ENCODE assay signal across 8 cellular contexts in genomic region chr9:81687521-81688261, GRCh38. TPM values are rescaled to one million over a fixed set of nuclear protein-coding genes. Genes with fewer than 3 reads are reported as not detected.
DNase-seq lines count a peak whose midpoint lies in the region; ATAC-seq and TF ChIP-seq lines count a peak whose summit lies in the region.

No MANE protein-coding gene starts in this region.

- TF ChIP-seq EP300 in stomach (IDR thresholded peaks at IDR 0.05): no peak

- no peaks in the 10 kb centered on the region for H3K27me3 ChIP-seq in CD8-positive, alpha-beta T cell (ENCODE audit: insufficient read depth, low read length)
- H3K27me3 ChIP-seq in breast epithelium: no peaks in the 10 kb centered on the region
- peaks cover 0 to 9% (median 0%) of the 10 kb centered on the region in 3 donors for H3K27me3 ChIP-seq in stomach

- H3K4me1 Mint-ChIP-seq in CD8-positive, alpha-beta T cell (ENCODE audit: low read depth): peaks cover 16% of the 10 kb centered on the region

- DNase-seq in CD8-positive, alpha-beta T cell: no peak
- no peak for DNase-seq in Jurkat, Clone E6-1 (ENCODE audit: low read depth, low spot score)
- DNase-seq in breast epithelium (ENCODE audit: low spot score in 2 of 2) (peak; percentile 42 to 56), kidney tubule cell (ENCODE audit: low spot score) (peak; percentile 41), stomach (peak; percentile 55), HEK293T (ENCODE audit: extremely low spot score) (no peak)

- peak overlapping the region; percentile 41 for H3K27ac Mint-ChIP-seq in CD8-positive, alpha-beta T cell

- H3K4me3 Mint-ChIP-seq in CD8-positive, alpha-beta T cell: no peak overlapping the region

- TF ChIP-seq CTCF in CD8-positive, alpha-beta T cell (IDR thresholded peaks at IDR 0.05): no peak
- TF ChIP-seq CTCF in breast epithelium (IDR thresholded peaks at IDR 0.05): no peak
- no peak for TF ChIP-seq CTCF in stomach (IDR thresholded peaks at IDR 0.05)

- no peaks in the 10 kb centered on the region for H3K9me3 Mint-ChIP-seq in CD8-positive, alpha-beta T cell

- CTCF ChIA-PET in CD8-positive, alpha-beta T cell (lab: Charles Lee): no interaction called here
- CTCF ChIA-PET in HEK293T (lab: Yijun Ruan, JAX): interaction anchor here (0.6 kb wide), 1 partner anchor 35 kb away, joined by 6 read pairs; no protein-coding TSS in a partner anchor

- no peak for TF ChIP-seq POLR2A in breast epithelium (IDR thresholded peaks at IDR 0.05)
- no peak for TF ChIP-seq POLR2A in stomach (IDR thresholded peaks at IDR 0.05)

- H3K27me3 Mint-ChIP-seq in CD8-positive, alpha-beta T cell (ENCODE audit: low read depth): peaks cover 2% of the 10 kb centered on the region

- WGBS in stomach, 5 donors: 0 to 1% (median 1%) methylated on average over 32 to 51 of the region's 51 CpGs

- no peak overlapping the region for H3K27ac ChIP-seq in CD8-positive, alpha-beta T cell (ENCODE audit: low read depth, low read length)
- H3K27ac ChIP-seq in breast epithelium: peak overlapping the region; percentile 92 to 93
- peak overlapping the region; percentile 76 to 97 (median 95) for H3K27ac ChIP-seq in stomach

- H3K4me1 ChIP-seq in CD8-positive, alpha-beta T cell (ENCODE audit: insufficient read depth, low read length): peaks cover 14% of the 10 kb centered on the region
- peaks cover 0 to 14% of the 10 kb centered on the region in 2 donors for H3K4me1 ChIP-seq in breast epithelium
- peaks cover 31 to 57% (median 44%) of the 10 kb centered on the region in 4 donors for H3K4me1 ChIP-seq in stomach

- no peak for ATAC-seq in CD8-positive, alpha-beta T cell
- ATAC-seq in GM19023 (IDR thresholded peaks at IDR 0.05; ENCODE audit: unreplicated experiment): no peak
- no peak for ATAC-seq in HG03097 (IDR thresholded peaks at IDR 0.05; ENCODE audit: low FRiP score, unreplicated experiment)

- POLR2A ChIA-PET in CD8-positive, alpha-beta T cell (lab: Charles Lee): no interaction called here
- POLR2A ChIA-PET in HEK293T (lab: Yijun Ruan, JAX): no interaction called here

- H3K36me3 Mint-ChIP-seq in CD8-positive, alpha-beta T cell: peaks cover 2% of the 10 kb centered on the region

- intact Hi-C loops in CD8-positive, alpha-beta T cell (cut with DNase I, micrococcal nuclease): loop anchor here in 1 of 2 experiments (5.0 kb wide), 1 partner anchor 90 kb away; no protein-coding TSS in a partner anchor
- intact Hi-C loops in breast epithelium (cut with DNase I; ENCODE audit: low total_unique reads): no loop called here
- intact Hi-C loops in stomach (cut with DNase I; ENCODE audit: low total_unique reads): no loop called here

- H3K9me3 ChIP-seq in CD8-positive, alpha-beta T cell (ENCODE audit: low read length): no peaks in the 10 kb centered on the region
- no peaks in the 10 kb centered on the region for H3K9me3 ChIP-seq in breast epithelium
- H3K9me3 ChIP-seq in stomach: no peaks in the 10 kb centered on the region

- peak overlapping the region; percentile 26 for H3K4me3 ChIP-seq in CD8-positive, alpha-beta T cell (ENCODE audit: low read depth, low read length)
- H3K4me3 ChIP-seq in Jurkat, Clone E6-1 (ENCODE audit: low read length): peak overlapping the region; percentile 55
- H3K4me3 ChIP-seq in breast epithelium (peak overlapping the region; percentile 80 to 90 (median 84)), stomach (peak overlapping the region; percentile 77 to 94 (median 92))

- H3K36me3 ChIP-seq in CD8-positive, alpha-beta T cell (ENCODE audit: insufficient read depth, low read length): no peaks in the 10 kb centered on the region
- H3K36me3 ChIP-seq in breast epithelium (no peaks in the 10 kb centered on the region), stomach (peaks cover 0 to 19% (median 0%) of the 10 kb centered on the region in 4 donors)

TF ChIP-seq in HEK293T, 16 proteins besides CTCF, POLR2A, EP300 and RAD21:
- no peak for TF ChIP-seq PKNOX1 (IDR thresholded peaks at IDR 0.05)
- TF ChIP-seq ZNF384 (IDR thresholded peaks at IDR 0.05): no peak
- TF ChIP-seq ARNT (IDR thresholded peaks at IDR 0.05): no peak
- TF ChIP-seq FOXK2 (IDR thresholded peaks at IDR 0.05): no peak
- no peak for TF ChIP-seq FOXA1 (IDR thresholded peaks at IDR 0.05)
- no peak for TF ChIP-seq L3MBTL2 (conservative IDR thresholded peaks at IDR 0.05)
- TF ChIP-seq FOXM1 (IDR thresholded peaks at IDR 0.05; ENCODE audit: borderline replicate concordance): no peak
- TF ChIP-seq CTBP1 (IDR thresholded peaks at IDR 0.05; ENCODE audit: borderline replicate concordance): no peak
- no peak for TF ChIP-seq SP1 (IDR thresholded peaks at IDR 0.05)
- no peak for TF ChIP-seq NFRKB (IDR thresholded peaks at IDR 0.05)
- no peak for TF ChIP-seq HDGF (IDR thresholded peaks at IDR 0.05; ENCODE audit: borderline replicate concordance)
- no peak for TF ChIP-seq SUZ12 (IDR thresholded peaks at IDR 0.05)

RNA-seq across cellular contexts. Expression of gene TLE1, which starts 1.7 kb away (rescaled TPM):
- 10 to 100 TPM; 14.1 to 14.3 TPM for total RNA-seq in CD8-positive, alpha-beta T cell
- 32.4 TPM for polyA plus RNA-seq in Jurkat, Clone E6-1 (2012; ENCODE audit: insufficient read depth, insufficient read length)
- total RNA-seq in breast epithelium (10 to 100 TPM; 41.1 to 52.1 (median 47.4) TPM), stomach (100 to 1,000 TPM in 2 of 5 donors, 10 to 100 TPM in 3; 57.2 to 136 (median 85.2) TPM)
- 10 to 100 TPM; 23.7 to 33.0 (median 26.3) TPM for polyA plus RNA-seq in stomach

Comparison
In these comparisons a context has a peak if more than half of its experiments do, and no peak if none do; other contexts are left out.
1. DNase-seq: peak in breast epithelium (2 of 2), kidney tubule cell (single experiment) and stomach (single experiment); none in CD8-positive, alpha-beta T cell (0 of 7), Jurkat, Clone E6-1 (single experiment) and HEK293T (single experiment).
2. H3K4me3 ChIP-seq: peak in every context shown above with its lines; median percentile 92 in stomach; 84 in breast epithelium; 55 in Jurkat, Clone E6-1; 26 in CD8-positive, alpha-beta T cell.